In the genomic region with DNA sequence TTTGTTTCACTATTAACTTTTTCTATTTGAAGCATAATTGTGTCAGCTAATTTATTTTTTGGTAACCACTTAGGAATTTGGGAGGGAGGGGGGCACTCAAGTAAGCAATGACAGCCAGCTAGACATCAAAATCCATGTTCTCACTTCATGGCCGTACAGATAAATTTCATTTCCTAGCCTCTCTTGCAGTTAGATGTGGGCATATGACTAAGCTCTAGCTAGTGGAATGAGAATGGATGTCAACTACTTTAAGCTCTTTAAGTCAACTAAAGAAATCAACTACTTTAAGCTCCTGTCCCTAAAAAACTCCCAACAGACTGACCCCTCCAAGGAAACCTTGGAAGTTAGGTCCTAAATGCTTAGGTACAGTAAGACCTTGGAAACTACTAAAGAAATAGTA, we compare ENCODE assay signal across 19 cellular contexts.
DNase-seq lines count a peak whose midpoint lies in the region; ATAC-seq, FAIRE-seq and TF ChIP-seq lines count a peak whose summit lies in the region.
"Had no signal": no experiment of that assay in that cellular context is flagged by ENCODE, and none has a peak within 500 bp of the region (broad histone marks: within the 10 kb centered on the region; RNA-seq: fewer than 3 reads in every experiment).

No MANE protein-coding gene starts in this region.

- no peak overlapping the region for H3K14ac ChIP-seq in IMR-90 (replicated peaks; ENCODE audit: low read depth, low read length)

- no peak overlapping the region for H2BK20ac ChIP-seq in IMR-90 (ENCODE audit: low read depth, low read length)

- H3K27ac ChIP-seq in IMR-90 (ENCODE audit: insufficient read depth, low read length): no peak overlapping the region
- H3K27ac ChIP-seq in neutrophil: peak overlapping the region; percentile 65
- H3K27ac ChIP-seq: cardiac muscle cell, neural progenitor cell had no signal

- H3K23ac ChIP-seq in IMR-90 (ENCODE audit: low read depth, low read length): no peak overlapping the region

- peak; percentile 42 for ATAC-seq in activated CD8-positive, alpha-beta T cell treated with anti-CD3 and anti-CD28 coated beads for 36 hours
- ATAC-seq in activated CD8-positive, alpha-beta T cell treated with anti-CD3 and anti-CD28 coated beads, Interleukin-2, amount 10 ng/mL, durations not matched to agents 7 days and 5 days: no peak
- ATAC-seq in IMR-90 (ENCODE audit: low read depth): peak; percentile 54; the same call in 1 of the 2 replicates
- ATAC-seq: sciatic nerve had no signal

- H2AFZ ChIP-seq in IMR-90 (replicated peaks; ENCODE audit: low read length, poor library complexity): no peak overlapping the region
- H2AFZ ChIP-seq: neural progenitor cell had no signal

- H4K20me1 ChIP-seq in IMR-90 (ENCODE audit: insufficient read depth, low read length): peaks cover 11% of the 10 kb centered on the region; the same call in 1 of the 2 replicates

- TF ChIP-seq CTCF in activated CD8-positive, alpha-beta T cell treated with anti-CD3 and anti-CD28 coated beads for 36 hours (IDR thresholded peaks at IDR 0.05): no peak
- TF ChIP-seq CTCF in IMR-90 (conservative IDR thresholded peaks at IDR 0.05; ENCODE audit: low read depth, low read length): no peak
- no peak for TF ChIP-seq CTCF in neutrophil (IDR thresholded peaks at IDR 0.05)

- H3K27me3 Mint-ChIP-seq in activated CD8-positive, alpha-beta T cell treated with anti-CD3 and anti-CD28 coated beads for 36 hours: no peaks in the 10 kb centered on the region
- no peaks in the 10 kb centered on the region for H3K27me3 Mint-ChIP-seq in activated CD8-positive, alpha-beta T cell treated with anti-CD3 and anti-CD28 coated beads, Interleukin-2, amount 10 ng/mL, durations not matched to agents 7 days and 5 days (ENCODE audit: low read depth)
- no peaks in the 10 kb centered on the region for H3K27me3 Mint-ChIP-seq in activated T-helper 1 cell treated with anti-CD3 and anti-CD28 coated beads, Interleukin-12 subunit alpha, Interleukin-12 subunit beta, Interleukin-2, Interleukin-4 antibody, amounts not matched to agents 30 ng/mL and 10 ng/mL and 1 ng/mL, durations not matched to agents 14 hours and 24 hours and 36 hours (ENCODE audit: insufficient read depth)
- H3K27me3 Mint-ChIP-seq: type B pancreatic cell had no signal

- no peaks in the 10 kb centered on the region for H3K9me1 ChIP-seq in IMR-90 (ENCODE audit: insufficient read depth, low read length)

- H3K9me3 Mint-ChIP-seq in activated CD8-positive, alpha-beta T cell treated with anti-CD3 and anti-CD28 coated beads for 36 hours: no peaks in the 10 kb centered on the region
- H3K9me3 Mint-ChIP-seq in activated CD8-positive, alpha-beta T cell treated with anti-CD3 and anti-CD28 coated beads, Interleukin-2, amount 10 ng/mL, durations not matched to agents 7 days and 5 days (ENCODE audit: insufficient read depth): no peaks in the 10 kb centered on the region
- H3K9me3 Mint-ChIP-seq in activated T-helper 1 cell treated with anti-CD3 and anti-CD28 coated beads, Interleukin-12 subunit alpha, Interleukin-12 subunit beta, Interleukin-2, Interleukin-4 antibody, amounts not matched to agents 30 ng/mL and 10 ng/mL and 1 ng/mL, durations not matched to agents 14 hours and 24 hours and 36 hours: no peaks in the 10 kb centered on the region
- H3K9me3 Mint-ChIP-seq: neural progenitor cell had no signal

- H2BK5ac ChIP-seq in IMR-90 (ENCODE audit: low read depth, low read length, poor library complexity, severe bottlenecking): no peak overlapping the region

- intact Hi-C loops in activated CD8-positive, alpha-beta T cell treated with anti-CD3 and anti-CD28 coated beads for 36 hours (cut with micrococcal nuclease): no loop called here
- intact Hi-C loops in IMR-90 (cut with micrococcal nuclease): no loop called here
- intact Hi-C loops in activated T-helper 1 cell treated with anti-CD3 and anti-CD28 coated beads, Interleukin-12 subunit alpha, Interleukin-12 subunit beta, Interleukin-2, Interleukin-4 antibody, amounts not matched to agents 30 ng/mL and 10 ng/mL and 1 ng/mL, durations not matched to agents 14 hours and 24 hours and 36 hours (cut with micrococcal nuclease): loop anchor here (2.0 kb wide), 1 partner anchor 16 kb away; no protein-coding TSS in a partner anchor

- H3K27me3 ChIP-seq in IMR-90 (ENCODE audit: control insufficient read depth, insufficient read depth, low read length) (no peaks in the 10 kb centered on the region), neutrophil (no peaks in the 10 kb centered on the region)
- H3K27me3 ChIP-seq: cardiac muscle cell, neural progenitor cell had no signal

- no peak overlapping the region for H2BK15ac ChIP-seq in IMR-90 (ENCODE audit: low read depth, low read length)

- BruUV-seq in IMR-90 (replicated peaks; lab: Mats Ljungman, UMichigan): no TSS peak

- in situ Hi-C loops in IMR-90 (cut with MboI; ENCODE audit: low sequenced_read_pairs): no loop called here

- H3K79me1 ChIP-seq in IMR-90 (ENCODE audit: low read depth in 1 of 2, low read length in 2 of 2): peaks cover 5 to 24% of the 10 kb centered on the region in 2 experiments; a peak in 3 of 4 replicates

- H3K4me1 ChIP-seq in IMR-90 (ENCODE audit: control insufficient read depth, insufficient read depth, low read length): peaks cover 2% of the 10 kb centered on the region; the same call in 1 of the 2 replicates
- peaks cover 10 to 12% of the 10 kb centered on the region in 2 experiments for H3K4me1 ChIP-seq in neutrophil (ENCODE audit: control insufficient read depth in 1 of 2, insufficient read depth in 1 of 2, low read depth in 1 of 2, low read length in 1 of 2)
- H3K4me1 ChIP-seq: neural progenitor cell had no signal

- H3K4me1 Mint-ChIP-seq in activated CD8-positive, alpha-beta T cell treated with anti-CD3 and anti-CD28 coated beads for 36 hours (ENCODE audit: low read depth): peaks cover 40% of the 10 kb centered on the region
- peaks cover 22% of the 10 kb centered on the region for H3K4me1 Mint-ChIP-seq in activated CD8-positive, alpha-beta T cell treated with anti-CD3 and anti-CD28 coated beads, Interleukin-2, amount 10 ng/mL, durations not matched to agents 7 days and 5 days (ENCODE audit: low read depth)
- H3K4me1 Mint-ChIP-seq in activated T-helper 1 cell treated with anti-CD3 and anti-CD28 coated beads, Interleukin-12 subunit alpha, Interleukin-12 subunit beta, Interleukin-2, Interleukin-4 antibody, amounts not matched to agents 30 ng/mL and 10 ng/mL and 1 ng/mL, durations not matched to agents 14 hours and 24 hours and 36 hours (ENCODE audit: low read depth): peaks cover 41% of the 10 kb centered on the region
- H3K4me1 Mint-ChIP-seq: neural progenitor cell had no signal

- dilution Hi-C loops in IMR-90 (cut with HindIII; ENCODE audit: low sequenced_read_pairs, unreplicated experiment): no loop called here

- no peak overlapping the region for H2AK5ac ChIP-seq in IMR-90 (ENCODE audit: low read depth, low read length)

- H3K9me3 ChIP-seq in IMR-90 (ENCODE audit: control insufficient read depth, insufficient read depth, low read length) (no peaks in the 10 kb centered on the region), neutrophil (no peaks in the 10 kb centered on the region)

- no peak for FAIRE-seq in urothelium cell line (lab: Jason Lieb, UNC)

- no CpG with 5 or more reads among the region's 1 CpG for WGBS in IMR-90 (ENCODE audit: extremely low coverage in 2 of 2, insufficient read length in 1 of 2), 2 experiments

- H3K56ac ChIP-seq in IMR-90 (ENCODE audit: extremely low read depth, insufficient read depth, low read length): no peak overlapping the region

- no peak overlapping the region for H3K4me3 Mint-ChIP-seq in activated CD8-positive, alpha-beta T cell treated with anti-CD3 and anti-CD28 coated beads for 36 hours
- no peak overlapping the region for H3K4me3 Mint-ChIP-seq in activated CD8-positive, alpha-beta T cell treated with anti-CD3 and anti-CD28 coated beads, Interleukin-2, amount 10 ng/mL, durations not matched to agents 7 days and 5 days
- peak overlapping the region; percentile 22 for H3K4me3 Mint-ChIP-seq in activated T-helper 1 cell treated with anti-CD3 and anti-CD28 coated beads, Interleukin-12 subunit alpha, Interleukin-12 subunit beta, Interleukin-2, Interleukin-4 antibody, amounts not matched to agents 30 ng/mL and 10 ng/mL and 1 ng/mL, durations not matched to agents 14 hours and 24 hours and 36 hours
- H3K4me3 Mint-ChIP-seq: neural progenitor cell, type B pancreatic cell had no signal

- CTCF ChIA-PET in activated CD8-positive, alpha-beta T cell treated with anti-CD3 and anti-CD28 coated beads for 36 hours (lab: Charles Lee): interaction anchor here (2.2 kb wide), 1 partner anchor 22 kb away, joined by 11 read pairs; no protein-coding TSS in a partner anchor
- CTCF ChIA-PET in activated CD8-positive, alpha-beta T cell treated with anti-CD3 and anti-CD28 coated beads, Interleukin-2, amount 10 ng/mL, durations not matched to agents 7 days and 5 days (lab: Charles Lee): interaction anchor here (0.7 to 1.9 kb wide), 6 partner anchors 8 to 131 kb away, joined by 3 to 16 read pairs (median 4); partner anchors contain the start of gene TRIM13
- CTCF ChIA-PET in IMR-90 (lab: Yijun Ruan, JAX): no interaction called here
- CTCF ChIA-PET in HEK293T (lab: Yijun Ruan, JAX): interaction anchor here (1.6 kb wide), 1 partner anchor 23 kb away, joined by 5 read pairs; no protein-coding TSS in a partner anchor

- no peak overlapping the region for H4K8ac ChIP-seq in IMR-90 (ENCODE audit: low read depth in 2 of 2, low read length in 2 of 2)

- TF ChIP-seq RAD21 in IMR-90 (IDR thresholded peaks at IDR 0.05; ENCODE audit: low read length): no peak

- POLR2A ChIA-PET in activated CD8-positive, alpha-beta T cell treated with anti-CD3 and anti-CD28 coated beads for 36 hours (lab: Charles Lee): no interaction called here
- POLR2A ChIA-PET in activated CD8-positive, alpha-beta T cell treated with anti-CD3 and anti-CD28 coated beads, Interleukin-2, amount 10 ng/mL, durations not matched to agents 7 days and 5 days (lab: Charles Lee): interaction anchor here (0.7 to 1.9 kb wide), 6 partner anchors 14 to 26 kb away, joined by 3 to 7 read pairs (median 4); no protein-coding TSS in a partner anchor
- POLR2A ChIA-PET in IMR-90 (lab: Charles Lee; ENCODE audit: unreplicated experiment): interaction anchor here (0.7 kb wide), 1 partner anchor 334 kb away, joined by 3 read pairs; no protein-coding TSS in a partner anchor
- POLR2A ChIA-PET in HEK293T (lab: Yijun Ruan, JAX): no interaction called here

- H3K36me3 ChIP-seq in IMR-90 (ENCODE audit: control insufficient read depth, insufficient read depth, low read length): peaks cover 1% of the 10 kb centered on the region; the same call in 1 of the 2 replicates
- H3K36me3 ChIP-seq in neutrophil: peaks cover 6% of the 10 kb centered on the region
- H3K36me3 ChIP-seq: cardiac muscle cell, neural progenitor cell had no signal

- no peak overlapping the region for H3K4me3 ChIP-seq in IMR-90 (ENCODE audit: insufficient read depth, low read depth, low read length)
- H3K4me3 ChIP-seq in neutrophil (ENCODE audit: low read depth in 1 of 2, low read length in 1 of 2): no peak overlapping the region
- H3K4me3 ChIP-seq: cardiac muscle cell, neural progenitor cell had no signal

- H3K27ac Mint-ChIP-seq in activated CD8-positive, alpha-beta T cell treated with anti-CD3 and anti-CD28 coated beads for 36 hours: peak overlapping the region; percentile 86
- H3K27ac Mint-ChIP-seq in activated CD8-positive, alpha-beta T cell treated with anti-CD3 and anti-CD28 coated beads, Interleukin-2, amount 10 ng/mL, durations not matched to agents 7 days and 5 days: no peak overlapping the region
- H3K27ac Mint-ChIP-seq in activated T-helper 1 cell treated with anti-CD3 and anti-CD28 coated beads, Interleukin-12 subunit alpha, Interleukin-12 subunit beta, Interleukin-2, Interleukin-4 antibody, amounts not matched to agents 30 ng/mL and 10 ng/mL and 1 ng/mL, durations not matched to agents 14 hours and 24 hours and 36 hours: no peak overlapping the region
- H3K27ac Mint-ChIP-seq: neural progenitor cell, type B pancreatic cell had no signal

- H3K4ac ChIP-seq in IMR-90 (ENCODE audit: low read depth, low read length): no peak overlapping the region

- no peak overlapping the region for H3K9ac ChIP-seq in IMR-90 (ENCODE audit: low read depth, low read length)
- H3K9ac ChIP-seq: neural progenitor cell had no signal

- H3K4me2 ChIP-seq in IMR-90 (ENCODE audit: low read depth, low read length): peak overlapping the region; percentile 61; the same call in 1 of the 2 replicates
- H3K4me2 ChIP-seq: neural progenitor cell had no signal

- H2AK9ac ChIP-seq in IMR-90 (replicated peaks; ENCODE audit: low read depth, low read length, poor library complexity): no peak overlapping the region

- H4K5ac ChIP-seq in IMR-90 (ENCODE audit: low read depth, low read length): no peak overlapping the region

- DNase-seq in activated CD8-positive, alpha-beta T cell treated with anti-CD3 and anti-CD28 coated beads for 36 hours: no peak
- DNase-seq in activated CD8-positive, alpha-beta T cell treated with anti-CD3 and anti-CD28 coated beads, Interleukin-2, amount 10 ng/mL, durations not matched to agents 7 days and 5 days: no peak
- peak; percentile 24 for DNase-seq in IMR-90
- no peak for DNase-seq in activated T-helper 1 cell treated with anti-CD3 and anti-CD28 coated beads, Interleukin-12 subunit alpha, Interleukin-12 subunit beta, Interleukin-2, Interleukin-4 antibody, amounts not matched to agents 30 ng/mL and 10 ng/mL and 1 ng/mL, durations not matched to agents 14 hours and 24 hours and 36 hours (ENCODE audit: low spot score)
- DNase-seq in NCI-H1092 (lab: John Stamatoyannopoulos, UW): no peak
- DNase-seq in HEK293T (ENCODE audit: extremely low spot score): no peak
- no peak for DNase-seq in urothelium cell line (ENCODE audit: low spot score)
- DNase-seq: activated naive CD4-positive, alpha-beta T cell; DMS53; effector memory CD4-positive, alpha-beta T cell; NCI-H2081; NCI-H748 treated with DMSO at 0.1 percent for 48 hours; stimulated activated CD4-positive, alpha-beta T cell treated with anti-CD3 and anti-CD28 coated beads, Interleukin-2, amount 100 ng/mL, for 48 hours; T-helper 9 cell had no signal

- H3K36me3 Mint-ChIP-seq in activated CD8-positive, alpha-beta T cell treated with anti-CD3 and anti-CD28 coated beads for 36 hours (ENCODE audit: low read depth): peaks cover 13% of the 10 kb centered on the region
- peaks cover 25% of the 10 kb centered on the region for H3K36me3 Mint-ChIP-seq in activated CD8-positive, alpha-beta T cell treated with anti-CD3 and anti-CD28 coated beads, Interleukin-2, amount 10 ng/mL, durations not matched to agents 7 days and 5 days (ENCODE audit: low read depth)
- H3K36me3 Mint-ChIP-seq in activated T-helper 1 cell treated with anti-CD3 and anti-CD28 coated beads, Interleukin-12 subunit alpha, Interleukin-12 subunit beta, Interleukin-2, Interleukin-4 antibody, amounts not matched to agents 30 ng/mL and 10 ng/mL and 1 ng/mL, durations not matched to agents 14 hours and 24 hours and 36 hours (ENCODE audit: low read depth): peaks cover 17% of the 10 kb centered on the region

- TF ChIP-seq POLR2A in IMR-90 (IDR thresholded peaks at IDR 0.05; ENCODE audit: low read depth, low read length): no peak

- H3K18ac ChIP-seq in IMR-90 (ENCODE audit: low read depth, low read length): no peak overlapping the region

- H2BK120ac ChIP-seq in IMR-90 (ENCODE audit: low read depth, low read length): no peak overlapping the region

- H4K91ac ChIP-seq in IMR-90 (ENCODE audit: insufficient read depth, low read depth, low read length): no peak overlapping the region

Comparison
In these comparisons a context has a peak if more than half of its experiments do, and no peak if none do; other contexts are left out.
1. POLR2A ChIA-PET loops: an anchor here in activated CD8-positive, alpha-beta T cell treated with anti-CD3 and anti-CD28 coated beads, Interleukin-2, amount 10 ng/mL, durations not matched to agents 7 days and 5 days (0.7 to 1.9 kb wide) and IMR-90 (0.7 kb wide); none called in activated CD8-positive, alpha-beta T cell treated with anti-CD3 and anti-CD28 coated beads for 36 hours and HEK293T.